In the genomic region with DNA sequence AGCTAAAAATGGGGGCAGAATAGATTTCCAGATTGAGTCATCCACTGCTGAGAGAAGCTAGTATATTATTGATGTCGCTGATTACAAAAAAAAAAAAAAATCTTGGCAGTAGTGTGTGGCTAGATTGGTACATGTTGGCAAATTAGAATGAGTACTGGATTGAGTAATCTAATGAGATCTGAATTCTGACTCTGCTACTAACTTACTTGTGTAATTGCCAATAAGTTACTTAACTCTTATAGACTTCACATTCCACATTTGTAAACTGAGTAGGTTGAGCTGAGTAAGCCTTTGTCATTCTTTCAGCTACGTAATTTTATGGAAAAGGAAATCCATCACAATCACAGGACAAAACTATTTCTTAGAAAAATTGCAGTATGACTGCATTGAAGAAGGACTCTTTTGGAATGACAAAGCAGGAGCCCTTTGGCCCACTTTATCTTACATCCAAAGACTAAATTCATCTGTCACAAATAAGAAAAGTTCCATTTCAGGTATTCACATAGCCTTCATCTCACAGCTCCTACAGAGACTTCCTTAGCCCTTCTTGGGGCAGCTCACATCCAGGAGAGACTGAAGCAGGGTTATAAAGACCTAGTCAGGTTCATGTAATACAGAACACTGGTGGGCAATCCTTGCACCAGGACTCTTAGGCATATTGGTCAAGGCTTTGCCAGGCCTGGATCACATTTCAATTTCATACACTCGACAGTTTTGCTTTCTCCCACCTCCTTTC, we compare ENCODE assay signal across 1 cellular context.
TF ChIP-seq lines count a peak whose summit lies in the region.

No MANE protein-coding gene starts in this region.

TF ChIP-seq in SK-N-SH, 30 proteins besides CTCF, POLR2A, EP300 and RAD21 (continued from another document):
- TF ChIP-seq, protein P1, sequence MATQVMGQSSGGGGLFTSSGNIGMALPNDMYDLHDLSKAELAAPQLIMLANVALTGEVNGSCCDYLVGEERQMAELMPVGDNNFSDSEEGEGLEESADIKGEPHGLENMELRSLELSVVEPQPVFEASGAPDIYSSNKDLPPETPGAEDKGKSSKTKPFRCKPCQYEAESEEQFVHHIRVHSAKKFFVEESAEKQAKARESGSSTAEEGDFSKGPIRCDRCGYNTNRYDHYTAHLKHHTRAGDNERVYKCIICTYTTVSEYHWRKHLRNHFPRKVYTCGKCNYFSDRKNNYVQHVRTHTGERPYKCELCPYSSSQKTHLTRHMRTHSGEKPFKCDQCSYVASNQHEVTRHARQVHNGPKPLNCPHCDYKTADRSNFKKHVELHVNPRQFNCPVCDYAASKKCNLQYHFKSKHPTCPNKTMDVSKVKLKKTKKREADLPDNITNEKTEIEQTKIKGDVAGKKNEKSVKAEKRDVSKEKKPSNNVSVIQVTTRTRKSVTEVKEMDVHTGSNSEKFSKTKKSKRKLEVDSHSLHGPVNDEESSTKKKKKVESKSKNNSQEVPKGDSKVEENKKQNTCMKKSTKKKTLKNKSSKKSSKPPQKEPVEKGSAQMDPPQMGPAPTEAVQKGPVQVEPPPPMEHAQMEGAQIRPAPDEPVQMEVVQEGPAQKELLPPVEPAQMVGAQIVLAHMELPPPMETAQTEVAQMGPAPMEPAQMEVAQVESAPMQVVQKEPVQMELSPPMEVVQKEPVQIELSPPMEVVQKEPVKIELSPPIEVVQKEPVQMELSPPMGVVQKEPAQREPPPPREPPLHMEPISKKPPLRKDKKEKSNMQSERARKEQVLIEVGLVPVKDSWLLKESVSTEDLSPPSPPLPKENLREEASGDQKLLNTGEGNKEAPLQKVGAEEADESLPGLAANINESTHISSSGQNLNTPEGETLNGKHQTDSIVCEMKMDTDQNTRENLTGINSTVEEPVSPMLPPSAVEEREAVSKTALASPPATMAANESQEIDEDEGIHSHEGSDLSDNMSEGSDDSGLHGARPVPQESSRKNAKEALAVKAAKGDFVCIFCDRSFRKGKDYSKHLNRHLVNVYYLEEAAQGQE (IDR thresholded peaks at IDR 0.05; ENCODE audit: low read depth, low read length) = no peak
- TF ChIP-seq NRF1 (IDR thresholded peaks at IDR 0.05; ENCODE audit: low read depth, low read length) (no peak), EZH2phosphoT487 (IDR thresholded peaks at IDR 0.05; ENCODE audit: borderline replicate concordance, low read depth) (no peak), TAF1 (IDR thresholded peaks at IDR 0.05; ENCODE audit: borderline replicate concordance, low read depth, low read length) (no peak), MXI1 (IDR thresholded peaks at IDR 0.05; ENCODE audit: low read depth, low read length) (no peak), RFX5 (IDR thresholded peaks at IDR 0.05; ENCODE audit: low read length) (no peak), NFIC (IDR thresholded peaks at IDR 0.05; ENCODE audit: borderline replicate concordance) (peak; percentile 73), PBX3 (IDR thresholded peaks at IDR 0.05) (peak; percentile 67), ELF1 (IDR thresholded peaks at IDR 0.05) (no peak), YY1 (IDR thresholded peaks at IDR 0.05; ENCODE audit: low read depth) (no peak), GATA2 (CRISPR knock-in tag; IDR thresholded peaks at IDR 0.05) (no peak), FOXM1 (IDR thresholded peaks at IDR 0.05; ENCODE audit: low read depth) (no peak), MEF2A (IDR thresholded peaks at IDR 0.05; ENCODE audit: borderline replicate concordance, low read depth) (no peak), RCOR1 (IDR thresholded peaks at IDR 0.05; ENCODE audit: low read length) (no peak), TEAD4 (IDR thresholded peaks at IDR 0.05; ENCODE audit: borderline replicate concordance, insufficient read depth) (peak; percentile 31; the same call in 1 of the 2 replicates), CHD2 (IDR thresholded peaks at IDR 0.05; ENCODE audit: low read length, partially characterized antibody) (no peak), JUND (IDR thresholded peaks at IDR 0.05) (peak; percentile 57; the same call in 1 of the 2 replicates)
- TF ChIP-seq, protein P2, sequence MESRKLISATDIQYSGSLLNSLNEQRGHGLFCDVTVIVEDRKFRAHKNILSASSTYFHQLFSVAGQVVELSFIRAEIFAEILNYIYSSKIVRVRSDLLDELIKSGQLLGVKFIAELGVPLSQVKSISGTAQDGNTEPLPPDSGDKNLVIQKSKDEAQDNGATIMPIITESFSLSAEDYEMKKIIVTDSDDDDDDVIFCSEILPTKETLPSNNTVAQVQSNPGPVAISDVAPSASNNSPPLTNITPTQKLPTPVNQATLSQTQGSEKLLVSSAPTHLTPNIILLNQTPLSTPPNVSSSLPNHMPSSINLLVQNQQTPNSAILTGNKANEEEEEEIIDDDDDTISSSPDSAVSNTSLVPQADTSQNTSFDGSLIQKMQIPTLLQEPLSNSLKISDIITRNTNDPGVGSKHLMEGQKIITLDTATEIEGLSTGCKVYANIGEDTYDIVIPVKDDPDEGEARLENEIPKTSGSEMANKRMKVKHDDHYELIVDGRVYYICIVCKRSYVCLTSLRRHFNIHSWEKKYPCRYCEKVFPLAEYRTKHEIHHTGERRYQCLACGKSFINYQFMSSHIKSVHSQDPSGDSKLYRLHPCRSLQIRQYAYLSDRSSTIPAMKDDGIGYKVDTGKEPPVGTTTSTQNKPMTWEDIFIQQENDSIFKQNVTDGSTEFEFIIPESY (IDR thresholded peaks at IDR 0.05; ENCODE audit: borderline replicate concordance, low read depth) = no peak
TF ChIP-seq in SK-N-SH: peak in this region for 7.
